14 cellular contexts compared by ENCODE assay signal in genomic region chr2:129444417-129445150, GRCh38.
DNase-seq lines count a peak whose midpoint lies in the region; ATAC-seq and TF ChIP-seq lines count a peak whose summit lies in the region.
"Had no signal": no experiment of that assay in that cellular context is flagged by ENCODE, and none has a peak within 500 bp of the region (broad histone marks: within the 10 kb centered on the region; RNA-seq: fewer than 3 reads in every experiment).

No MANE protein-coding gene starts in this region.

- H3K4me3 ChIP-seq in HCT116 (replicated peaks in 1 of 2; ENCODE audit: low read depth in 1 of 2, low read length in 2 of 2) (no peak overlapping the region), esophagus muscularis mucosa (no peak overlapping the region), neuronal stem cell (ENCODE audit: low read length in 2 of 2) (no peak overlapping the region), tibial artery (no peak overlapping the region), spleen (no peak overlapping the region)
- H3K4me3 ChIP-seq: BLaER1, HAP-1 had no signal

- H2BK5ac ChIP-seq in neuronal stem cell (ENCODE audit: low read length) = no peak overlapping the region

- CTCF ChIA-PET in HCT116 (lab: Charles Lee) = no interaction called here

- H3K79me2 ChIP-seq in HCT116 (ENCODE audit: insufficient read depth, low read length) = peaks cover 8% of the 10 kb centered on the region

- H3K79me1 ChIP-seq in neuronal stem cell (ENCODE audit: low read depth, low read length) = no peaks in the 10 kb centered on the region

- no peak overlapping the region for H2AK5ac ChIP-seq in neuronal stem cell (ENCODE audit: low read depth, low read length)

- no peaks in the 10 kb centered on the region for H3K9me2 ChIP-seq in HCT116 (ENCODE audit: insufficient read depth)

- no peak overlapping the region for H2BK12ac ChIP-seq in neuronal stem cell (ENCODE audit: low read length)

- no peak overlapping the region for H3K4ac ChIP-seq in neuronal stem cell (ENCODE audit: low read length)

- H3K14ac ChIP-seq in neuronal stem cell (ENCODE audit: low read length) = no peak overlapping the region

- POLR2A ChIA-PET in HCT116 (lab: Charles Lee) = no interaction called here

- no peak for TF ChIP-seq RAD21 in HCT116 (IDR thresholded peaks at IDR 0.05; ENCODE audit: low read depth)

- TF ChIP-seq POLR2A in HCT116 (IDR thresholded peaks at IDR 0.05; ENCODE audit: borderline replicate concordance, extremely low read depth, insufficient read depth, insufficient read length) (no peak), esophagus muscularis mucosa (IDR thresholded peaks at IDR 0.05; ENCODE audit: low read depth) (no peak), spleen (IDR thresholded peaks at IDR 0.05) (no peak)

- H3K36me3 ChIP-seq in HCT116 (ENCODE audit: control insufficient read depth in 1 of 2, insufficient read depth in 2 of 2, low read length in 2 of 2) (no peaks in the 10 kb centered on the region), esophagus muscularis mucosa (no peaks in the 10 kb centered on the region), neuronal stem cell (replicated peaks in 1 of 2; ENCODE audit: control insufficient read depth in 2 of 2, insufficient read depth in 2 of 2, low read length in 2 of 2) (no peaks in the 10 kb centered on the region), tibial artery (no peaks in the 10 kb centered on the region), spleen (no peaks in the 10 kb centered on the region)
- H3K36me3 ChIP-seq: BLaER1, HAP-1 had no signal

- no peak overlapping the region for H4K8ac ChIP-seq in neuronal stem cell (ENCODE audit: low read depth, low read length)

- peak overlapping the region; percentile 98 for H2AFZ ChIP-seq in HCT116 (ENCODE audit: low read depth, low read length, poor library complexity, severe bottlenecking)
- H2AFZ ChIP-seq in neuronal stem cell (ENCODE audit: low read length) = peak overlapping the region; percentile 45

- H4K20me1 ChIP-seq in HCT116 (ENCODE audit: insufficient read depth) = no peaks in the 10 kb centered on the region
- H4K20me1 ChIP-seq: BLaER1 had no signal

- DNase-seq in HCT116 (ENCODE audit: low read depth, low spot score) (no peak), caudate nucleus (lab: John Stamatoyannopoulos, UW) (peak in 1 of 61 donors; percentile 21), esophagus muscularis mucosa (ENCODE audit: extremely low spot score) (peak; percentile 80), neuronal stem cell (ENCODE audit: low spot score) (no peak), NCI-H1930 (lab: John Stamatoyannopoulos, UW) (no peak), tibial artery (no peak), spleen (no peak)
- DNase-seq: 8988T; CD4-positive, alpha-beta memory T cell; DMS79 treated with DMSO at 0.1 percent for 48 hours; GF-D8 had no signal

- H2BK120ac ChIP-seq in neuronal stem cell (ENCODE audit: low read depth, low read length) = no peak overlapping the region

- no peak overlapping the region for H3K9ac ChIP-seq in HCT116 (ENCODE audit: low read length)
- no peak overlapping the region for H3K9ac ChIP-seq in neuronal stem cell (ENCODE audit: low read depth, low read length, poor library complexity)
- H3K9ac ChIP-seq: BLaER1 had no signal

- BruUV-seq in HCT116 (replicated peaks; lab: Mats Ljungman, UMichigan) = no TSS peak

- no peak for TF ChIP-seq CTCF in HCT116 (IDR thresholded peaks at IDR 0.05 in 2 of 3, conservative IDR thresholded peaks at IDR 0.05 in 1 of 3; ENCODE audit: borderline replicate concordance in 1 of 3, insufficient read depth in 1 of 3, low read depth in 2 of 3, low read length in 2 of 3)
- no peak for TF ChIP-seq CTCF in esophagus muscularis mucosa (IDR thresholded peaks at IDR 0.05)
- TF ChIP-seq CTCF in tibial artery (IDR thresholded peaks at IDR 0.05) = no peak
- TF ChIP-seq CTCF in spleen (IDR thresholded peaks at IDR 0.05 in 8 of 11, conservative IDR thresholded peaks at IDR 0.05 in 3 of 11) = no peak

- H3K4me2 ChIP-seq in HCT116 (ENCODE audit: low read length) (no peak overlapping the region), neuronal stem cell (ENCODE audit: insufficient read depth, low read length, poor library complexity, severe bottlenecking) (no peak overlapping the region)
- H3K4me2 ChIP-seq: BLaER1 had no signal

- no peak for TF ChIP-seq EP300 in esophagus muscularis mucosa (IDR thresholded peaks at IDR 0.05)

- ATAC-seq in HCT116 = no peak
- ATAC-seq in GM21423 (IDR thresholded peaks at IDR 0.05; ENCODE audit: unreplicated experiment) = no peak

- no peaks in the 10 kb centered on the region for H3K9me3 ChIP-seq in HCT116 (ENCODE audit: control insufficient read depth in 1 of 2, insufficient read depth in 1 of 2, low read depth in 1 of 2, low read length in 2 of 2)
- H3K9me3 ChIP-seq in esophagus muscularis mucosa = no peaks in the 10 kb centered on the region
- H3K9me3 ChIP-seq in neuronal stem cell (replicated peaks in 1 of 2; ENCODE audit: control insufficient read depth in 2 of 2, insufficient read depth in 1 of 2, low read depth in 1 of 2, low read length in 2 of 2) = no peaks in the 10 kb centered on the region
- H3K9me3 ChIP-seq in tibial artery = no peaks in the 10 kb centered on the region
- H3K9me3 ChIP-seq in spleen = no peaks in the 10 kb centered on the region
- H3K9me3 ChIP-seq: BLaER1, HAP-1 had no signal

- H3K4me1 ChIP-seq in HCT116 (ENCODE audit: control insufficient read depth in 1 of 2, insufficient read depth in 2 of 2, low read length in 2 of 2) = peaks cover 0 to 11% of the 10 kb centered on the region in 2 experiments; a peak in 1 of 4 replicates
- H3K4me1 ChIP-seq in esophagus muscularis mucosa = no peaks in the 10 kb centered on the region
- no peaks in the 10 kb centered on the region for H3K4me1 ChIP-seq in neuronal stem cell (ENCODE audit: control insufficient read depth in 2 of 2, insufficient read depth in 1 of 2, low read depth in 1 of 2, low read length in 2 of 2)
- no peaks in the 10 kb centered on the region for H3K4me1 ChIP-seq in tibial artery
- H3K4me1 ChIP-seq in spleen = no peaks in the 10 kb centered on the region
- H3K4me1 ChIP-seq: HAP-1 had no signal

- H2BK15ac ChIP-seq in neuronal stem cell (ENCODE audit: low read length) = no peak overlapping the region

- no peak overlapping the region for H4K91ac ChIP-seq in neuronal stem cell (ENCODE audit: low read depth, low read length, poor library complexity)

- H3K18ac ChIP-seq in neuronal stem cell (ENCODE audit: low read length) = peak overlapping the region; percentile 44

- H3K27ac ChIP-seq in HCT116 (ENCODE audit: low read depth, low read length) (no peak overlapping the region), caudate nucleus (ENCODE audit: low read depth, low read length) (peak overlapping the region; percentile 18), esophagus muscularis mucosa (replicated peaks in 1 of 4) (no peak overlapping the region), neuronal stem cell (replicated peaks; ENCODE audit: low read length) (no peak overlapping the region), tibial artery (no peak overlapping the region), spleen (no peak overlapping the region)
- H3K27ac ChIP-seq: BLaER1 had no signal

- H3K23ac ChIP-seq in neuronal stem cell (ENCODE audit: low read depth, low read length, poor library complexity) = no peak overlapping the region

- intact Hi-C loops in HCT116 (cut with micrococcal nuclease) (no loop called here), esophagus muscularis mucosa (cut with DNase I) (no loop called here), tibial artery (cut with DNase I; ENCODE audit: low total_unique reads) (no loop called here), spleen (cut with DNase I; ENCODE audit: low total_unique reads) (no loop called here)

- WGBS in esophagus muscularis mucosa = 71% methylated on average over 10 of the region's 10 CpGs
- WGBS in neuronal stem cell (ENCODE audit: extremely low coverage in 2 of 2, insufficient read length in 2 of 2, insufficient replicate concordance in 1 of 2), 2 donors = no CpG with 5 or more reads among the region's 10 CpGs
- 79 to 87% (median 84%) methylated on average over 10 of the region's 10 CpGs for WGBS in spleen, 5 donors

- RAD21 ChIA-PET in HCT116 (lab: Charles Lee; ENCODE audit: low non-redundant PET in 1 of 2, low total read pairs in 2 of 2, uncharacterized antibody in 2 of 2, unreplicated experiment in 2 of 2) = no interaction called here

- H3K27me3 ChIP-seq in HCT116 (ENCODE audit: insufficient read depth, low read length) (peaks cover 12% of the 10 kb centered on the region; the same call in 1 of the 2 replicates), esophagus muscularis mucosa (peaks cover 0 to 10% (median 0%) of the 10 kb centered on the region in 4 donors), neuronal stem cell (ENCODE audit: control insufficient read depth in 3 of 3, insufficient read depth in 3 of 3, low read depth in 1 of 3, low read length in 3 of 3) (no peaks in the 10 kb centered on the region), tibial artery (peaks cover 0 to 2% of the 10 kb centered on the region in 2 donors), spleen (replicated peaks in 1 of 7) (no peaks in the 10 kb centered on the region)
- H3K27me3 ChIP-seq: BLaER1 had no signal

TF ChIP-seq in HCT116, 20 proteins besides CTCF, POLR2A, EP300 and RAD21 (continues in another document):
- TF ChIP-seq REST (IDR thresholded peaks at IDR 0.05; ENCODE audit: low read depth) (no peak), ZFX (IDR thresholded peaks at IDR 0.05) (no peak)
